Comparison of ENCODE assay signal across 1 cellular context in genomic region chr1:62237950-62238374, GRCh38.
TF ChIP-seq lines count a peak whose summit lies in the region.

No MANE protein-coding gene starts in this region.

TF ChIP-seq in HepG2, 621 proteins besides CTCF, POLR2A, EP300 and RAD21 (continued from another document and continues in another):
- no peak for TF ChIP-seq ETS1 (CRISPR knock-in tag; IDR thresholded peaks at IDR 0.05)
- no peak for TF ChIP-seq SSRP1 (CRISPR knock-in tag; IDR thresholded peaks at IDR 0.05)
- no peak for TF ChIP-seq TRIM22 (IDR thresholded peaks at IDR 0.05)
- TF ChIP-seq CC2D1A (CRISPR knock-in tag; IDR thresholded peaks at IDR 0.05): no peak
- TF ChIP-seq UBTF (CRISPR knock-in tag; IDR thresholded peaks at IDR 0.05): no peak
- no peak for TF ChIP-seq CBX5 (CRISPR knock-in tag; IDR thresholded peaks at IDR 0.05; ENCODE audit: borderline replicate concordance)
- TF ChIP-seq ZSCAN31 (CRISPR knock-in tag; IDR thresholded peaks at IDR 0.05; ENCODE audit: low read depth): peak; percentile 44; the same call in 1 of the 2 replicates
- TF ChIP-seq NR2F6 (IDR thresholded peaks at IDR 0.05): peak; percentile 98
- peak; percentile 99 for TF ChIP-seq NR2F6 (CRISPR knock-in tag; IDR thresholded peaks at IDR 0.05)
- TF ChIP-seq XBP1 (CRISPR knock-in tag; IDR thresholded peaks at IDR 0.05): no peak
- no peak for TF ChIP-seq HMGA1 (CRISPR knock-in tag; conservative IDR thresholded peaks at IDR 0.05)
- TF ChIP-seq HDAC2 (CRISPR knock-in tag; IDR thresholded peaks at IDR 0.05): peak; percentile 96
- no peak for TF ChIP-seq MXI1 (IDR thresholded peaks at IDR 0.05; ENCODE audit: borderline replicate concordance, low read depth, low read length)
- TF ChIP-seq CREB1 (IDR thresholded peaks at IDR 0.05): peak; percentile 19; the same call in 1 of the 2 replicates
- TF ChIP-seq CREB1 (CRISPR knock-in tag; IDR thresholded peaks at IDR 0.05): peak; percentile 81
- TF ChIP-seq ZBTB8A (CRISPR knock-in tag; IDR thresholded peaks at IDR 0.05; ENCODE audit: borderline replicate concordance, low read depth): no peak
- TF ChIP-seq PHF8 (CRISPR knock-in tag; IDR thresholded peaks at IDR 0.05): peak; percentile 40; the same call in 1 of the 2 replicates
- TF ChIP-seq MIER3 (CRISPR knock-in tag; IDR thresholded peaks at IDR 0.05; ENCODE audit: borderline replicate concordance): peak; percentile 41; the same call in 1 of the 2 replicates
- TF ChIP-seq ESRRA (CRISPR knock-in tag; IDR thresholded peaks at IDR 0.05; ENCODE audit: low read depth): peak; percentile 96
- TF ChIP-seq SOX5 (CRISPR knock-in tag; IDR thresholded peaks at IDR 0.05; ENCODE audit: borderline replicate concordance): peak; percentile 93; the same call in 1 of the 2 replicates
- peak in 1 of 2 experiments; percentile 53; a peak in 1 of 4 replicates for TF ChIP-seq MAFK (conservative IDR thresholded peaks at IDR 0.05 in 1 of 2, IDR thresholded peaks at IDR 0.05 in 1 of 2; ENCODE audit: low read length in 2 of 2)
- TF ChIP-seq ZNF205 (CRISPR knock-in tag; IDR thresholded peaks at IDR 0.05): 0 out of 2 replicates have a peak, but pooled peaks have one; percentile 39
- peak; percentile 56; the same call in 1 of the 2 replicates for TF ChIP-seq ZNF264 (CRISPR knock-in tag; IDR thresholded peaks at IDR 0.05)
- TF ChIP-seq KDM2A (CRISPR knock-in tag; IDR thresholded peaks at IDR 0.05; ENCODE audit: borderline replicate concordance, low read depth): no peak; the same call in 1 of the 2 replicates
- no peak for TF ChIP-seq MTA3 (CRISPR knock-in tag; IDR thresholded peaks at IDR 0.05)
- TF ChIP-seq TIGD3 (CRISPR knock-in tag; IDR thresholded peaks at IDR 0.05; ENCODE audit: borderline replicate concordance): no peak
- TF ChIP-seq MTF2 (CRISPR knock-in tag; IDR thresholded peaks at IDR 0.05; ENCODE audit: borderline replicate concordance): no peak
- TF ChIP-seq HOMEZ (CRISPR knock-in tag; IDR thresholded peaks at IDR 0.05; ENCODE audit: low read depth): peak; percentile 77
- TF ChIP-seq SMC3 (IDR thresholded peaks at IDR 0.05; ENCODE audit: low read length): 0 out of 2 replicates have a peak, but pooled peaks have one; percentile 14
- no peak for TF ChIP-seq PLRG1 (conservative IDR thresholded peaks at IDR 0.05)
- no peak for TF ChIP-seq NR0B2 (CRISPR knock-in tag; IDR thresholded peaks at IDR 0.05)
- TF ChIP-seq SNAPC4 (CRISPR knock-in tag; IDR thresholded peaks at IDR 0.05): no peak
- no peak for TF ChIP-seq ZBTB10 (CRISPR knock-in tag; IDR thresholded peaks at IDR 0.05; ENCODE audit: borderline replicate concordance)
- TF ChIP-seq ZNF383 (CRISPR knock-in tag; IDR thresholded peaks at IDR 0.05; ENCODE audit: borderline replicate concordance): no peak
- no peak for TF ChIP-seq ZFP37 (CRISPR knock-in tag; IDR thresholded peaks at IDR 0.05; ENCODE audit: borderline replicate concordance)
- no peak for TF ChIP-seq ISX (CRISPR knock-in tag; conservative IDR thresholded peaks at IDR 0.05)
- TF ChIP-seq ZNF749 (CRISPR knock-in tag; IDR thresholded peaks at IDR 0.05; ENCODE audit: borderline replicate concordance): no peak
- TF ChIP-seq ZNF343 (CRISPR knock-in tag; IDR thresholded peaks at IDR 0.05): no peak
- no peak for TF ChIP-seq BRD4 (CRISPR knock-in tag; IDR thresholded peaks at IDR 0.05)
- TF ChIP-seq ZKSCAN8 (CRISPR knock-in tag; IDR thresholded peaks at IDR 0.05; ENCODE audit: borderline replicate concordance): no peak
- no peak for TF ChIP-seq ZNF567 (CRISPR knock-in tag; IDR thresholded peaks at IDR 0.05; ENCODE audit: borderline replicate concordance)
- peak; percentile 67; the same call in 1 of the 2 replicates for TF ChIP-seq ZNF362 (CRISPR knock-in tag; IDR thresholded peaks at IDR 0.05; ENCODE audit: borderline replicate concordance)
- no peak for TF ChIP-seq GLMP (CRISPR knock-in tag; IDR thresholded peaks at IDR 0.05; ENCODE audit: borderline replicate concordance)
- TF ChIP-seq ZNF746 (CRISPR knock-in tag; IDR thresholded peaks at IDR 0.05): no peak
- no peak for TF ChIP-seq CHCHD3 (CRISPR knock-in tag; IDR thresholded peaks at IDR 0.05)
- no peak for TF ChIP-seq ZNF713 (CRISPR knock-in tag; IDR thresholded peaks at IDR 0.05)
- peak; percentile 100 for TF ChIP-seq TEAD3 (CRISPR knock-in tag; optimal IDR thresholded peaks at IDR 0.05; ENCODE audit: borderline replicate concordance)
